ENCODE assay signal across 9 cellular contexts in genomic region chr7:151428393-151429231, GRCh38. TPM values are rescaled to one million over a fixed set of nuclear protein-coding genes. Genes with fewer than 3 reads are reported as not detected.
A peak's percentile ranks its signal among the peaks of the same experiment; 100 is the strongest.
DNase-seq lines count a peak whose midpoint lies in the region; ATAC-seq and TF ChIP-seq lines count a peak whose summit lies in the region.
"Had no signal": no experiment of that assay in that cellular context is flagged by ENCODE, and none has a peak within 500 bp of the region (broad histone marks: within the 10 kb centered on the region; RNA-seq: fewer than 3 reads in every experiment).

No MANE protein-coding gene starts in this region.

- H3K79me2 ChIP-seq in parathyroid adenoma, result no peaks in the 10 kb centered on the region

- H2AFZ ChIP-seq in parathyroid adenoma, result no peak overlapping the region

- no TSS peak for BruUV-seq in Caco-2 (replicated peaks; lab: Mats Ljungman, UMichigan)

- H3K4me1 ChIP-seq in Caco-2 (peaks cover 33% of the 10 kb centered on the region), parathyroid adenoma (peaks cover 14% of the 10 kb centered on the region)

- no peak overlapping the region for H3K9ac ChIP-seq in parathyroid adenoma

- H3K27me3 ChIP-seq in Caco-2 (replicated peaks; ENCODE audit: control insufficient read depth, insufficient read depth, low read length) (no peaks in the 10 kb centered on the region), parathyroid adenoma (ENCODE audit: control insufficient read depth, insufficient read depth, low read length) (no peaks in the 10 kb centered on the region)

- no peaks in the 10 kb centered on the region for H3K27me3 Mint-ChIP-seq in Caco-2 (ENCODE audit: insufficient read depth, unreplicated experiment)

- H3K36me3 Mint-ChIP-seq in Caco-2 (ENCODE audit: insufficient read depth, unreplicated experiment), result no peaks in the 10 kb centered on the region

- H3K36me3 ChIP-seq in Caco-2 (ENCODE audit: control insufficient read depth, insufficient read depth, low read length), result no peaks in the 10 kb centered on the region
- no peaks in the 10 kb centered on the region for H3K36me3 ChIP-seq in parathyroid adenoma (ENCODE audit: control insufficient read depth, insufficient read depth, low read length)
- H3K36me3 ChIP-seq: neutrophil had no signal

- no peaks in the 10 kb centered on the region for H3K9me3 ChIP-seq in Caco-2
- no peaks in the 10 kb centered on the region for H3K9me3 ChIP-seq in parathyroid adenoma (ENCODE audit: control insufficient read depth, low read length)
- H3K9me3 ChIP-seq: neutrophil had no signal

- no peak for ATAC-seq in HG03045 (IDR thresholded peaks at IDR 0.05; ENCODE audit: unreplicated experiment)
- ATAC-seq in GM21515 (IDR thresholded peaks at IDR 0.05; ENCODE audit: unreplicated experiment), result no peak

- DNase-seq in Caco-2 (peak; percentile 71 to 86), NB4 (ENCODE audit: low read depth) (peak; percentile 64), ecto neural progenitor cell (ENCODE audit: low spot score) (peak; percentile 77), NCI-H345 treated with DMSO at 0.1 percent for 48 hours (lab: John Stamatoyannopoulos, UW; ENCODE audit: unreplicated experiment) (no peak), kidney tubule cell (ENCODE audit: low spot score) (no peak)

- POLR2A ChIA-PET in Caco-2 (lab: Charles Lee), result interaction anchor here (0.6 kb wide), 1 partner anchor 31 kb away, joined by 3 read pairs; no protein-coding TSS in a partner anchor

- intact Hi-C loops in Caco-2 (cut with micrococcal nuclease; ENCODE audit: unreplicated experiment), result loop anchor here (1.0 kb wide), 2 partner anchors 32 to 60 kb away; no protein-coding TSS in a partner anchor

- no peak for TF ChIP-seq POLR2A in NB4 (IDR thresholded peaks at IDR 0.05; ENCODE audit: extremely low read depth, insufficient read length)

- H3K4me1 Mint-ChIP-seq in Caco-2 (ENCODE audit: low read depth, unreplicated experiment), result peaks cover 25% of the 10 kb centered on the region

- no peaks in the 10 kb centered on the region for H3K9me3 Mint-ChIP-seq in Caco-2 (ENCODE audit: unreplicated experiment)

- CTCF ChIA-PET in Caco-2 (lab: Charles Lee), result interaction anchor here (0.7 kb wide), 1 partner anchor 54 kb away, joined by 4 read pairs; no protein-coding TSS in a partner anchor

- peak overlapping the region; percentile 94 for H3K27ac Mint-ChIP-seq in Caco-2 (ENCODE audit: unreplicated experiment)

- no peak overlapping the region for H3K4me3 ChIP-seq in Caco-2 (ENCODE audit: low read depth, low read length)
- H3K4me3 ChIP-seq in NB4 (ENCODE audit: low read depth, low read length), result no peak overlapping the region
- H3K4me3 ChIP-seq in parathyroid adenoma (ENCODE audit: low read depth, low read length), result no peak overlapping the region

- H3K4me2 ChIP-seq in parathyroid adenoma (ENCODE audit: low read length), result no peak overlapping the region

- H3K27ac ChIP-seq in parathyroid adenoma, result peak overlapping the region; percentile 36
- H3K27ac ChIP-seq: neutrophil had no signal

- no peak for TF ChIP-seq CTCF in Caco-2 (IDR thresholded peaks at IDR 0.05; ENCODE audit: insufficient read depth in 1 of 2, low read depth in 1 of 2, low read length in 1 of 2, severe bottlenecking in 1 of 2, unreplicated experiment in 1 of 2)
- TF ChIP-seq CTCF in NB4 (IDR thresholded peaks at IDR 0.05; ENCODE audit: low read depth, low read length), result no peak
- TF ChIP-seq CTCF in parathyroid adenoma (IDR thresholded peaks at IDR 0.05), result no peak

- H3K4me3 Mint-ChIP-seq in Caco-2 (ENCODE audit: unreplicated experiment), result peak overlapping the region; percentile 39

RNA-seq across cellular contexts. Expression of gene CRYGN, which starts 11.3 kb away (rescaled TPM):
- total RNA-seq in Caco-2 (2022), result not detected in 2 replicates

RNA-seq across cellular contexts. Expression of gene WDR86, which starts 18.8 kb away (rescaled TPM):
- total RNA-seq in Caco-2 (2022), result 0.52 and 0.95 TPM in 2 replicates

Comparison
In these comparisons a context has a peak if more than half of its experiments do, and no peak if none do; other contexts are left out.
1. DNase-seq: peak in Caco-2 (2 of 2), NB4 (single experiment) and ecto neural progenitor cell (single experiment); none in NCI-H345 treated with DMSO at 0.1 percent for 48 hours (single experiment) and kidney tubule cell (single experiment).